ENCODE assay signal across 15 cellular contexts in genomic region chr5:150397749-150398431, GRCh38. TPM values are rescaled to one million over a fixed set of nuclear protein-coding genes. Genes with fewer than 3 reads are reported as not detected.
DNase-seq lines count a peak whose midpoint lies in the region; ATAC-seq and TF ChIP-seq lines count a peak whose summit lies in the region.
"Had no signal": no experiment of that assay in that cellular context is flagged by ENCODE, and none has a peak within 500 bp of the region (broad histone marks: within the 10 kb centered on the region; RNA-seq: fewer than 3 reads in every experiment).

No MANE protein-coding gene starts in this region.

- no peaks in the 10 kb centered on the region for H4K20me1 ChIP-seq in mammary epithelial cell (ENCODE audit: insufficient read depth, low read length)
- H4K20me1 ChIP-seq in OCI-LY1 (ENCODE audit: insufficient read depth, low read length), result no peaks in the 10 kb centered on the region

- no peak overlapping the region for H3K4me3 Mint-ChIP-seq in MCF 10A (ENCODE audit: unreplicated experiment)
- H3K4me3 Mint-ChIP-seq in endodermal cell, result no peak overlapping the region
- peak overlapping the region; percentile 30 for H3K4me3 Mint-ChIP-seq in stimulated activated memory B cell treated with anti-CD40 and anti-IgM and Interleukin-4, amounts not matched to agents 10 μg/mL and 1 μg/mL and 100 μg/mL, for 72 hours

- H2AFZ ChIP-seq in mammary epithelial cell (ENCODE audit: low read depth, low read length) (no peak overlapping the region), OCI-LY1 (ENCODE audit: low read length) (no peak overlapping the region)

- no peak overlapping the region for H3K4me2 ChIP-seq in mammary epithelial cell (ENCODE audit: insufficient read depth, low read depth, low read length)
- H3K4me2 ChIP-seq in OCI-LY1 (ENCODE audit: low read length), result no peak overlapping the region

- no peaks in the 10 kb centered on the region for H3K27me3 Mint-ChIP-seq in MCF 10A (ENCODE audit: insufficient read depth, unreplicated experiment)
- H3K27me3 Mint-ChIP-seq in endodermal cell (ENCODE audit: insufficient read depth), result no peaks in the 10 kb centered on the region
- no peaks in the 10 kb centered on the region for H3K27me3 Mint-ChIP-seq in stimulated activated memory B cell treated with anti-CD40 and anti-IgM and Interleukin-4, amounts not matched to agents 10 μg/mL and 1 μg/mL and 100 μg/mL, for 72 hours

- H3F3A ChIP-seq in OCI-LY1 (ENCODE audit: insufficient read depth, low read length), result no peaks in the 10 kb centered on the region

- BruUV-seq in MCF 10A (replicated peaks; lab: Mats Ljungman, UMichigan), result no TSS peak
- BruUV-seq in mammary epithelial cell (replicated peaks; lab: Mats Ljungman, UMichigan), result no TSS peak

- H3K9me3 Mint-ChIP-seq in MCF 10A (ENCODE audit: unreplicated experiment) (no peaks in the 10 kb centered on the region), endodermal cell (no peaks in the 10 kb centered on the region)
- no peaks in the 10 kb centered on the region for H3K9me3 Mint-ChIP-seq in stimulated activated memory B cell treated with anti-CD40 and anti-IgM and Interleukin-4, amounts not matched to agents 10 μg/mL and 1 μg/mL and 100 μg/mL, for 72 hours

- H3K9ac ChIP-seq in mammary epithelial cell (ENCODE audit: insufficient read depth, low read length), result no peak overlapping the region
- H3K9ac ChIP-seq in OCI-LY1 (ENCODE audit: low read length), result no peak overlapping the region
- no peak overlapping the region for H3K9ac ChIP-seq in endodermal cell (ENCODE audit: extremely low read depth, low read length, poor library complexity, severe bottlenecking)

- dilution Hi-C loops in mammary epithelial cell (cut with HindIII; ENCODE audit: low sequenced_read_pairs), result no loop called here

- H3K79me2 ChIP-seq in mammary epithelial cell (ENCODE audit: insufficient read depth, low read length), result no peaks in the 10 kb centered on the region
- no peaks in the 10 kb centered on the region for H3K79me2 ChIP-seq in OCI-LY1 (ENCODE audit: insufficient read depth, low read length)

- CTCF ChIA-PET in MCF 10A (lab: Yijun Ruan, JAX) (interaction anchor here (0.6 to 2.6 kb wide), 12 partner anchors 9 to 1198 kb away, joined by 3 to 12 read pairs (median 4); no protein-coding TSS in a partner anchor), mammary epithelial cell (lab: Charles Lee; ENCODE audit: low non-redundant PET) (interaction anchor here (0.7 kb wide), 1 partner anchor 38 kb away, joined by 3 read pairs; no protein-coding TSS in a partner anchor)

- intact Hi-C loops in MCF 10A (cut with micrococcal nuclease), result no loop called here
- intact Hi-C loops in mammary epithelial cell (cut with micrococcal nuclease), result loop anchor here (1.0 kb wide), 1 partner anchor 38 kb away; no protein-coding TSS in a partner anchor

- no peaks in the 10 kb centered on the region for H3K9me2 ChIP-seq in OCI-LY1 (ENCODE audit: low read depth, low read length)

- TF ChIP-seq CTCF in MCF 10A (IDR thresholded peaks at IDR 0.05; ENCODE audit: unreplicated experiment) (peak; percentile 14), mammary epithelial cell (conservative IDR thresholded peaks at IDR 0.05 in 1 of 2, IDR thresholded peaks at IDR 0.05 in 1 of 2; ENCODE audit: extremely low read depth in 1 of 2, insufficient read depth in 1 of 2, low read depth in 1 of 2, low read length in 2 of 2) (peak in 1 of 2 donors; percentile 13), OCI-LY1 (IDR thresholded peaks at IDR 0.05; ENCODE audit: low read length) (no peak), endodermal cell (conservative IDR thresholded peaks at IDR 0.05) (peak; percentile 59)

- H3K4me1 Mint-ChIP-seq in MCF 10A (ENCODE audit: insufficient read depth, unreplicated experiment) (no peaks in the 10 kb centered on the region), endodermal cell (no peaks in the 10 kb centered on the region)
- peaks cover 52% of the 10 kb centered on the region for H3K4me1 Mint-ChIP-seq in stimulated activated memory B cell treated with anti-CD40 and anti-IgM and Interleukin-4, amounts not matched to agents 10 μg/mL and 1 μg/mL and 100 μg/mL, for 72 hours

- H3K27me3 ChIP-seq in mammary epithelial cell (ENCODE audit: insufficient read depth, low read length), result no peaks in the 10 kb centered on the region
- no peaks in the 10 kb centered on the region for H3K27me3 ChIP-seq in OCI-LY1 (ENCODE audit: insufficient read depth, low read length)
- no peaks in the 10 kb centered on the region for H3K27me3 ChIP-seq in endodermal cell (ENCODE audit: control insufficient read depth, insufficient read depth, low read length, poor library complexity, severe bottlenecking)
- H3K27me3 ChIP-seq: MG63, ovary had no signal

- ATAC-seq in stimulated activated memory B cell treated with anti-CD40 and anti-IgM and Interleukin-4, amounts not matched to agents 10 μg/mL and 1 μg/mL and 100 μg/mL, for 72 hours, result no peak
- no peak for ATAC-seq in GM21515 (IDR thresholded peaks at IDR 0.05; ENCODE audit: unreplicated experiment)
- no peak for ATAC-seq in GM21423 (IDR thresholded peaks at IDR 0.05; ENCODE audit: unreplicated experiment)
- ATAC-seq in GM19463 (IDR thresholded peaks at IDR 0.05; ENCODE audit: unreplicated experiment), result no peak

- H3K36me3 ChIP-seq in mammary epithelial cell (ENCODE audit: insufficient read depth, low read length) (peaks cover 31% of the 10 kb centered on the region), OCI-LY1 (ENCODE audit: insufficient read depth, low read length) (peaks cover 94% of the 10 kb centered on the region), endodermal cell (ENCODE audit: control insufficient read depth, insufficient read depth, low read length) (peaks cover 72% of the 10 kb centered on the region)
- H3K36me3 ChIP-seq: ovary had no signal

- DNase-seq in MCF 10A (ENCODE audit: unreplicated experiment), result no peak
- no peak for DNase-seq in mammary epithelial cell
- DNase-seq in endodermal cell, result no peak
- DNase-seq: caudate nucleus, MG63, NCI-H2081, NCI-H748 treated with DMSO at 0.1 percent for 48 hours, ovary, T1000 had no signal

- H3K9me3 ChIP-seq in mammary epithelial cell (replicated peaks; ENCODE audit: insufficient read depth, low read length), result no peaks in the 10 kb centered on the region
- H3K9me3 ChIP-seq in OCI-LY1 (ENCODE audit: low read length), result no peaks in the 10 kb centered on the region
- H3K9me3 ChIP-seq in endodermal cell (ENCODE audit: control insufficient read depth, low read length), result no peaks in the 10 kb centered on the region
- H3K9me3 ChIP-seq: MG63, ovary had no signal

- H3K4me3 ChIP-seq in mammary epithelial cell (replicated peaks in 1 of 3; ENCODE audit: insufficient read depth in 1 of 3, low read depth in 2 of 3, low read length in 3 of 3) (no peak overlapping the region), OCI-LY1 (ENCODE audit: low read depth, low read length, poor library complexity, severe bottlenecking) (no peak overlapping the region), endodermal cell (ENCODE audit: low read length) (no peak overlapping the region)
- H3K4me3 ChIP-seq: MG63, ovary had no signal

- POLR2A ChIA-PET in MCF 10A (lab: Yijun Ruan, JAX), result interaction anchor here (1.3 kb wide), 1 partner anchor 38 kb away, joined by 4 read pairs; no protein-coding TSS in a partner anchor

- no peak overlapping the region for H3K27ac ChIP-seq in mammary epithelial cell (ENCODE audit: insufficient read depth, low read depth, low read length)
- peak overlapping the region; percentile 18 for H3K27ac ChIP-seq in OCI-LY1 (ENCODE audit: low read depth, low read length, poor library complexity, severe bottlenecking)
- no peak overlapping the region for H3K27ac ChIP-seq in endodermal cell (ENCODE audit: low read depth, low read length)
- H3K27ac ChIP-seq: epithelial cell of prostate, ovary had no signal

- in situ Hi-C loops in mammary epithelial cell (cut with MboI; ENCODE audit: low sequenced_read_pairs in 2 of 2), result no loop called here

- no peak overlapping the region for H3K27ac Mint-ChIP-seq in MCF 10A (ENCODE audit: low read depth, unreplicated experiment)
- no peak overlapping the region for H3K27ac Mint-ChIP-seq in endodermal cell
- peak overlapping the region; percentile 82 for H3K27ac Mint-ChIP-seq in stimulated activated memory B cell treated with anti-CD40 and anti-IgM and Interleukin-4, amounts not matched to agents 10 μg/mL and 1 μg/mL and 100 μg/mL, for 72 hours

- 95% methylated on average over 8 of the region's 8 CpGs for WGBS in mammary epithelial cell (ENCODE audit: low coverage, missing lambda C conversion rate)
- WGBS in endodermal cell (ENCODE audit: insufficient coverage in 1 of 2, insufficient read length in 1 of 2), 2 experiments, result 91 to 97% methylated on average over 7 to 8 of the region's 8 CpGs

- H3K4me1 ChIP-seq in mammary epithelial cell (ENCODE audit: insufficient read depth, low read length), result no peaks in the 10 kb centered on the region
- H3K4me1 ChIP-seq in OCI-LY1 (ENCODE audit: insufficient read depth, low read length, severe bottlenecking), result peaks cover 6% of the 10 kb centered on the region
- H3K4me1 ChIP-seq in endodermal cell (ENCODE audit: control insufficient read depth, insufficient read depth, low read length), result no peaks in the 10 kb centered on the region

- H3K36me3 Mint-ChIP-seq in MCF 10A (ENCODE audit: insufficient read depth, unreplicated experiment) (peaks cover 69% of the 10 kb centered on the region), endodermal cell (ENCODE audit: low read depth) (peaks cover 68% of the 10 kb centered on the region)
- H3K36me3 Mint-ChIP-seq in stimulated activated memory B cell treated with anti-CD40 and anti-IgM and Interleukin-4, amounts not matched to agents 10 μg/mL and 1 μg/mL and 100 μg/mL, for 72 hours, result peaks cover 47% of the 10 kb centered on the region

RNA-seq across cellular contexts. Expression of gene CD74, which starts 14.8 kb away (rescaled TPM):
- not detected in 2 replicates for total RNA-seq in MCF 10A (2022)
- 1 to 10 TPM; 6.8 to 9.7 TPM for total RNA-seq in mammary epithelial cell
- polyA plus RNA-seq in mammary epithelial cell, result 7.4 TPM
- 22.1 TPM for polyA minus RNA-seq in mammary epithelial cell
- 10 to 100 TPM; 12.4 to 20.0 TPM for total RNA-seq in endodermal cell
- polyA plus RNA-seq in endodermal cell (2013, experiment 1 of 2), result 9.7 TPM
- polyA plus RNA-seq in endodermal cell (2013, experiment 2 of 2), result 7.1 TPM

RNA-seq across cellular contexts. Expression of gene TCOF1, which starts 40.4 kb away (rescaled TPM):
- total RNA-seq in MCF 10A (2022), result 68.4 and 83.5 TPM in 2 replicates
- 10 to 100 TPM; 17.7 to 70.4 TPM for total RNA-seq in mammary epithelial cell
- 34.8 TPM for polyA plus RNA-seq in mammary epithelial cell
- 44.3 TPM for polyA minus RNA-seq in mammary epithelial cell
- 100 to 1,000 TPM in 1 of 2 donors, 10 to 100 TPM in 1; 88.8 to 107 TPM for total RNA-seq in endodermal cell
- 50.0 TPM for polyA plus RNA-seq in endodermal cell (2013, experiment 1 of 2)
- 46.1 TPM for polyA plus RNA-seq in endodermal cell (2013, experiment 2 of 2)

RNA-seq across cellular contexts. Expression of gene RPS14, which starts 51.6 kb away (rescaled TPM):
- 5,481 and 5,921 TPM in 2 replicates for total RNA-seq in MCF 10A (2022)
- 1,000 to 10,000 TPM; 1,819 to 2,158 TPM for total RNA-seq in mammary epithelial cell
- 6,134 TPM for polyA plus RNA-seq in mammary epithelial cell
- 1,433 TPM for polyA minus RNA-seq in mammary epithelial cell
- 1,000 to 10,000 TPM; 2,313 to 2,316 TPM for total RNA-seq in endodermal cell
- polyA plus RNA-seq in endodermal cell (2013, experiment 1 of 2), result 1,931 TPM
- polyA plus RNA-seq in endodermal cell (2013, experiment 2 of 2), result 1,875 TPM
